Comparison of ENCODE assay signal across 1 cellular context in genomic region chr6:84788689-84789088, GRCh38.
TF ChIP-seq lines count a peak whose summit lies in the region.

No MANE protein-coding gene starts in this region.

TF ChIP-seq in K562, 482 proteins besides CTCF, POLR2A, EP300 and RAD21 (continued from another document and continues in another):
- TF ChIP-seq ZNF318 (IDR thresholded peaks at IDR 0.05; ENCODE audit: borderline replicate concordance in 1 of 2, low read depth in 1 of 2) (no peak), EGR1 (conservative IDR thresholded peaks at IDR 0.05) (no peak), KLF10 (CRISPR knock-in tag; IDR thresholded peaks at IDR 0.05) (no peak), MLLT1 (IDR thresholded peaks at IDR 0.05) (no peak), HDAC8 (tag; IDR thresholded peaks at IDR 0.05) (no peak), ATF7 (IDR thresholded peaks at IDR 0.05) (peak; percentile 53), ZNF212 (CRISPR knock-in tag; IDR thresholded peaks at IDR 0.05) (no peak), CHD7 (IDR thresholded peaks at IDR 0.05; ENCODE audit: low read depth, low read length) (no peak), POLR2AphosphoS5 (IDR thresholded peaks at IDR 0.05; ENCODE audit: control insufficient read depth, insufficient read depth, low read depth, low read length) (no peak), NCOA6 (IDR thresholded peaks at IDR 0.05) (no peak), KDM1A (IDR thresholded peaks at IDR 0.05) (peak; percentile 44 to 58; a peak in 2 of 4 replicates), ESRRA (IDR thresholded peaks at IDR 0.05; ENCODE audit: borderline replicate concordance, low read depth) (no peak), CSDE1 (IDR thresholded peaks at IDR 0.05) (no peak), E4F1 (CRISPR knock-in tag; IDR thresholded peaks at IDR 0.05; ENCODE audit: borderline replicate concordance) (no peak), ZNF23 (CRISPR knock-in tag; IDR thresholded peaks at IDR 0.05) (no peak), ZNF175 (CRISPR knock-in tag; IDR thresholded peaks at IDR 0.05; ENCODE audit: low read depth) (no peak), TEAD2 (tag; IDR thresholded peaks at IDR 0.05) (no peak), SMAD2 (IDR thresholded peaks at IDR 0.05; ENCODE audit: low read depth, low read length) (no peak), GTF2F1 (IDR thresholded peaks at IDR 0.05; ENCODE audit: low read depth, low read length) (no peak), ATF1 (CRISPR knock-in tag; IDR thresholded peaks at IDR 0.05) (no peak), ATF1 (tag; IDR thresholded peaks at IDR 0.05) (peak; percentile 75), MEIS2 (IDR thresholded peaks at IDR 0.05; ENCODE audit: partially characterized antibody) (peak; percentile 7), ILK (tag; IDR thresholded peaks at IDR 0.05; ENCODE audit: borderline replicate concordance, low read depth) (no peak), C11orf30 (IDR thresholded peaks at IDR 0.05; ENCODE audit: low read depth) (peak; percentile 70; the same call in 1 of the 2 replicates), SMARCA4 (IDR thresholded peaks at IDR 0.05) (no peak), CREM (IDR thresholded peaks at IDR 0.05; ENCODE audit: low read depth) (peak; percentile 71), NFE2 (IDR thresholded peaks at IDR 0.05; ENCODE audit: low read depth) (peak; percentile 85), ZNF316 (IDR thresholded peaks at IDR 0.05) (peak; percentile 68), CREB1 (IDR thresholded peaks at IDR 0.05) (0 out of 2 replicates have a peak, but pooled peaks have one; percentile 25), CREB1 (CRISPR knock-in tag; IDR thresholded peaks at IDR 0.05) (no peak), SMARCE1 (IDR thresholded peaks at IDR 0.05) (no peak), SOX6 (IDR thresholded peaks at IDR 0.05) (no peak), ZNF551 (CRISPR knock-in tag; IDR thresholded peaks at IDR 0.05) (no peak), MAX (CRISPR knock-in tag; IDR thresholded peaks at IDR 0.05) (no peak), SIX5 (IDR thresholded peaks at IDR 0.05; ENCODE audit: borderline replicate concordance in 1 of 2, insufficient read depth in 1 of 2, low read depth in 1 of 2, low read length in 2 of 2) (no peak), HCFC1 (IDR thresholded peaks at IDR 0.05; ENCODE audit: low read depth, low read length) (no peak), ZNF584 (CRISPR knock-in tag; IDR thresholded peaks at IDR 0.05; ENCODE audit: low read depth) (no peak), RCOR1 (IDR thresholded peaks at IDR 0.05; ENCODE audit: borderline replicate concordance in 1 of 2, low read depth in 2 of 2, low read length in 2 of 2) (peak in 1 of 2 experiments; percentile 72; a peak in 2 of 4 replicates), ZNF57 (CRISPR knock-in tag; IDR thresholded peaks at IDR 0.05) (no peak), MAFF (IDR thresholded peaks at IDR 0.05; ENCODE audit: low read length) (peak; percentile 54; the same call in 1 of the 2 replicates)
